11 cellular contexts compared by ENCODE assay signal in the genomic region with DNA sequence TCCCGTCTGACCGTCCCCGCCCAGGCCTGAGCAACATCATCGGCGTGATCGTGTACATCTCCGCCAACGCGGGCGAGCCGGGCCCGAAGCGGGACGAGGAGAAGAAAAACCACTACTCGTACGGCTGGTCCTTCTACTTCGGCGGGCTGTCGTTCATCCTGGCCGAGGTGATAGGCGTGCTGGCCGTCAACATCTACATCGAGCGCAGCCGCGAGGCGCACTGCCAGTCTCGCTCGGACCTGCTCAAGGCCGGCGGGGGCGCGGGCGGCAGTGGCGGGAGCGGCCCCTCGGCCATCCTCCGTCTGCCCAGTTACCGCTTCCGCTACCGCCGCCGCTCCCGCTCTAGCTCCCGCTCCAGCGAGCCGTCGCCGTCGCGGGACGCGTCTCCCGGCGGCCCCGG. TPM values are rescaled to one million over a fixed set of nuclear protein-coding genes. Genes with fewer than 3 reads are reported as not detected.
DNase-seq lines count a peak whose midpoint lies in the region; ATAC-seq and TF ChIP-seq lines count a peak whose summit lies in the region.
"Had no signal": no experiment of that assay in that cellular context is flagged by ENCODE, and none has a peak within 500 bp of the region (broad histone marks: within the 10 kb centered on the region; RNA-seq: fewer than 3 reads in every experiment).

No MANE protein-coding gene starts in this region.

- H3K27me3 ChIP-seq in PC-3 (ENCODE audit: low read length) = no peaks in the 10 kb centered on the region
- H3K27me3 ChIP-seq in esophagus squamous epithelium = peaks cover 3 to 76% (median 12%) of the 10 kb centered on the region in 4 donors

- peaks cover 7% of the 10 kb centered on the region for H3F3A ChIP-seq in PC-3 (ENCODE audit: low read length, unreplicated experiment)

- H3K36me3 ChIP-seq in PC-3 (ENCODE audit: low read depth, low read length) = no peaks in the 10 kb centered on the region
- no peaks in the 10 kb centered on the region for H3K36me3 ChIP-seq in esophagus squamous epithelium

- intact Hi-C loops in Calu3 (cut with micrococcal nuclease; ENCODE audit: unreplicated experiment) (loop anchor here (5.0 to 10.0 kb wide), 2 partner anchors 75 to 133 kb away; a partner anchor contains a TSS), PC-3 (cut with micrococcal nuclease) (no loop called here), esophagus squamous epithelium (cut with DNase I) (no loop called here)

- no peaks in the 10 kb centered on the region for H4K20me1 ChIP-seq in PC-3 (ENCODE audit: low read length)

- H3K27me3 Mint-ChIP-seq in Calu3 (ENCODE audit: unreplicated experiment) = no peaks in the 10 kb centered on the region
- H3K27me3 Mint-ChIP-seq in progenitor cell of endocrine pancreas = peaks cover 39% of the 10 kb centered on the region

- 0% methylated on average over 3 of the region's 56 CpGs; no CpG with 5 or more reads in 1 of the 2 donors for WGBS in esophagus squamous epithelium, 2 donors

- H3K27ac Mint-ChIP-seq in Calu3 (ENCODE audit: unreplicated experiment) = peak overlapping the region; percentile 96
- H3K27ac Mint-ChIP-seq in progenitor cell of endocrine pancreas = no peak overlapping the region

- H3K36me3 Mint-ChIP-seq in Calu3 (ENCODE audit: insufficient read depth, unreplicated experiment) = peaks cover 48% of the 10 kb centered on the region
- H3K36me3 Mint-ChIP-seq in progenitor cell of endocrine pancreas (ENCODE audit: insufficient read depth) = no peaks in the 10 kb centered on the region

- H3K4me1 Mint-ChIP-seq in Calu3 (ENCODE audit: low read depth, unreplicated experiment) (peaks cover 30% of the 10 kb centered on the region), progenitor cell of endocrine pancreas (ENCODE audit: low read depth) (peaks cover 12% of the 10 kb centered on the region)

- H3K9me3 Mint-ChIP-seq in Calu3 (ENCODE audit: low read depth, unreplicated experiment) = no peaks in the 10 kb centered on the region
- peaks cover 3% of the 10 kb centered on the region for H3K9me3 Mint-ChIP-seq in progenitor cell of endocrine pancreas (ENCODE audit: low read depth)

- H3K4me3 Mint-ChIP-seq in Calu3 (ENCODE audit: low read depth, unreplicated experiment) (no peak overlapping the region), progenitor cell of endocrine pancreas (ENCODE audit: low read depth) (no peak overlapping the region)

- H3K9me2 ChIP-seq in PC-3 (replicated peaks; ENCODE audit: low read length) = no peaks in the 10 kb centered on the region

- no peak for TF ChIP-seq CTCF in Calu3 (IDR thresholded peaks at IDR 0.05; ENCODE audit: unreplicated experiment)
- no peak for TF ChIP-seq CTCF in PC-3 (conservative IDR thresholded peaks at IDR 0.05; ENCODE audit: low read depth, low read length)
- TF ChIP-seq CTCF in esophagus squamous epithelium (IDR thresholded peaks at IDR 0.05) = no peak
- TF ChIP-seq CTCF in progenitor cell of endocrine pancreas (IDR thresholded peaks at IDR 0.05; ENCODE audit: unreplicated experiment) = no peak

- CTCF ChIA-PET in Calu3 (lab: Charles Lee) = interaction anchor here (0.6 to 2.7 kb wide), 2 partner anchors 41 to 116 kb away, joined by 5 to 38 read pairs; no protein-coding TSS in a partner anchor
- CTCF ChIA-PET in PC-3 (lab: Charles Lee) = interaction anchor here (0.6 kb wide), 1 partner anchor 9 kb away, joined by 5 read pairs; a partner anchor contains a TSS

- POLR2A ChIA-PET in PC-3 (lab: Charles Lee; ENCODE audit: unreplicated experiment) = no interaction called here

- DNase-seq in Calu3 = peak; percentile 49
- DNase-seq in PC-3 = peak; percentile 23
- no peak for DNase-seq in esophagus squamous epithelium (lab: John Stamatoyannopoulos, UW)
- peak; percentile 24 for DNase-seq in progenitor cell of endocrine pancreas (ENCODE audit: low spot score, unreplicated experiment)
- no peak for DNase-seq in NCI-H2196 treated with DMSO at 0.1 percent for 48 hours (lab: John Stamatoyannopoulos, UW; ENCODE audit: unreplicated experiment)
- DNase-seq in activated CD4-positive, CD25-positive, alpha-beta regulatory T cell (lab: John Stamatoyannopoulos, UW) = no peak
- DNase-seq in cerebellar nuclear complex (lab: John Stamatoyannopoulos, UW) = no peak
- DNase-seq: activated CD4-positive, alpha-beta T cell treated with anti-CD3 and anti-CD28 coated beads, Interleukin-2, amount 50 U/mL, for 48 hours; NCI-H1694 treated with DMSO at 0.1 percent for 48 hours had no signal

- H3K4me2 ChIP-seq in PC-3 (ENCODE audit: low read length) = peak overlapping the region; percentile 84

- BruUV-seq in Calu3 (replicated peaks; lab: Mats Ljungman, UMichigan) = TSS peak; percentile 10
- BruUV-seq in PC-3 (replicated peaks; lab: Mats Ljungman, UMichigan) = no TSS peak

- H2AFZ ChIP-seq in PC-3 (ENCODE audit: low read length) = peak overlapping the region; percentile 72

- no peak for TF ChIP-seq POLR2A in esophagus squamous epithelium (IDR thresholded peaks at IDR 0.05)

- H3K27ac ChIP-seq in PC-3 (ENCODE audit: low read length) = peak overlapping the region; percentile 23; the same call in 1 of the 2 replicates
- peak overlapping the region in 2 of 4 donors; percentile 29 to 34 for H3K27ac ChIP-seq in esophagus squamous epithelium
- H3K27ac ChIP-seq: HL-60 had no signal

- no peak for ATAC-seq in PC-3
- ATAC-seq in GM18858 (IDR thresholded peaks at IDR 0.05; ENCODE audit: unreplicated experiment) = no peak

- H3K9me3 ChIP-seq in PC-3 (ENCODE audit: low read length) = no peaks in the 10 kb centered on the region
- H3K9me3 ChIP-seq in esophagus squamous epithelium = peaks cover 0 to 3% (median 0%) of the 10 kb centered on the region in 3 donors

- H3K4me1 ChIP-seq in PC-3 (ENCODE audit: insufficient read depth, low read length) (peaks cover 27% of the 10 kb centered on the region), esophagus squamous epithelium (peaks cover 4 to 46% (median 16%) of the 10 kb centered on the region in 3 donors)

- H3K4me3 ChIP-seq in PC-3 (ENCODE audit: low read length) (peak overlapping the region; percentile 62), esophagus squamous epithelium (peak overlapping the region in 3 of 4 donors; percentile 27 to 61 (median 42))

- H3K79me2 ChIP-seq in PC-3 (ENCODE audit: low read length) = peaks cover 14% of the 10 kb centered on the region

- H3K9ac ChIP-seq in PC-3 (ENCODE audit: low read length) = peak overlapping the region; percentile 47

RNA-seq across cellular contexts. Expression of a gene that starts 9.4 kb away (rescaled TPM):
- total RNA-seq in Calu3 (2022) = 137 and 144 TPM in 2 replicates
- 1.8 TPM in 1 of 2 replicates, not detected in the other for total RNA-seq in PC-3 (2014; rRNA removed)
- 1 to 10 TPM in 1 of 4 donors, not detected in 3; 1.4 TPM for total RNA-seq in esophagus squamous epithelium
- total RNA-seq in progenitor cell of endocrine pancreas = 7.6 and 8.4 TPM in 2 replicates

RNA-seq across cellular contexts. Expression of a gene that starts 19.3 kb away (rescaled TPM):
- 13.4 and 19.0 TPM in 2 replicates for total RNA-seq in Calu3 (2022)
- total RNA-seq in PC-3 (2014; rRNA removed) = 0.15 and 0.23 TPM in 2 replicates
- total RNA-seq in esophagus squamous epithelium = not detected
- 0.36 and 0.40 TPM in 2 replicates for total RNA-seq in progenitor cell of endocrine pancreas

Comparison
In these comparisons a context has a peak if more than half of its experiments do, and no peak if none do; other contexts are left out.
1. DNase-seq: peak in Calu3 (single experiment), PC-3 (single experiment) and progenitor cell of endocrine pancreas (single experiment); none in esophagus squamous epithelium (single experiment), NCI-H2196 treated with DMSO at 0.1 percent for 48 hours (single experiment), activated CD4-positive, CD25-positive, alpha-beta regulatory T cell (0 of 4) and cerebellar nuclear complex (0 of 2).
2. RNA of a gene that starts 9.4 kb away (total RNA-seq): 137 to 144 TPM in Calu3; 7.6 to 8.4 TPM in progenitor cell of endocrine pancreas, 1.8 TPM in PC-3 and 1.4 TPM in esophagus squamous epithelium; every median in the first group is over 10 times any median in the second.
3. RNA of a gene that starts 19.3 kb away (total RNA-seq): 13.4 to 19.0 TPM in Calu3; 0.36 to 0.40 TPM in progenitor cell of endocrine pancreas, 0.15 to 0.23 TPM in PC-3 and not detected in esophagus squamous epithelium; every median in the first group is over 10 times any median in the second.